In genomic region chr13:29849071-29849541, GRCh38 we compare ENCODE assay signal across 8 cellular contexts. TPM values are rescaled to one million over a fixed set of nuclear protein-coding genes. Genes with fewer than 3 reads are reported as not detected.
A peak's percentile ranks its signal among the peaks of the same experiment; 100 is the strongest.
DNase-seq lines count a peak whose midpoint lies in the region; ATAC-seq and TF ChIP-seq lines count a peak whose summit lies in the region.

No MANE protein-coding gene starts in this region.

- peak; percentile 38 for TF ChIP-seq POLR2A in right lobe of liver (IDR thresholded peaks at IDR 0.05)

- H3K27me3 Mint-ChIP-seq in stimulated activated naive CD8-positive, alpha-beta T cell treated with anti-CD3 and anti-CD28 coated beads, Interleukin-15, amount 100 ng/mL, for 72 hours: no peaks in the 10 kb centered on the region

- TF ChIP-seq CTCF in right lobe of liver (IDR thresholded peaks at IDR 0.05): no peak

- H3K4me1 Mint-ChIP-seq in stimulated activated naive CD8-positive, alpha-beta T cell treated with anti-CD3 and anti-CD28 coated beads, Interleukin-15, amount 100 ng/mL, for 72 hours: peaks cover 38% of the 10 kb centered on the region

- peak overlapping the region; percentile 75 to 83 (median 78) for H3K4me3 ChIP-seq in right lobe of liver

- H3K27ac ChIP-seq in right lobe of liver: peak overlapping the region; percentile 97 to 99 (median 98)

- H3K9me3 Mint-ChIP-seq in stimulated activated naive CD8-positive, alpha-beta T cell treated with anti-CD3 and anti-CD28 coated beads, Interleukin-15, amount 100 ng/mL, for 72 hours: no peaks in the 10 kb centered on the region

- DNase-seq in C1 segment of cervical spinal cord (lab: John Stamatoyannopoulos, UW): peak in 10 of 14 donors; percentile 21 to 76 (median 54)
- peak; percentile 2 for DNase-seq in HK-2 (ENCODE audit: unreplicated experiment)
- peak; percentile 67 for DNase-seq in cerebellar cortex (ENCODE audit: low spot score)
- no peak for DNase-seq in right lobe of liver
- DNase-seq in stimulated activated naive CD8-positive, alpha-beta T cell treated with anti-CD3 and anti-CD28 coated beads, Interleukin-15, amount 100 ng/mL, for 72 hours: peak; percentile 20 to 29
- DNase-seq in A172 (ENCODE audit: low spot score): no peak

- peak overlapping the region; percentile 96 to 99 for H3K27ac Mint-ChIP-seq in stimulated activated naive CD8-positive, alpha-beta T cell treated with anti-CD3 and anti-CD28 coated beads, Interleukin-15, amount 100 ng/mL, for 72 hours

- no peaks in the 10 kb centered on the region for H3K27me3 ChIP-seq in right lobe of liver

- WGBS in right lobe of liver (ENCODE audit: insufficient coverage, low coverage, low lambda C conversion rate, missing lambda C conversion rate): 0% methylated on average over 20 of the region's 20 CpGs

- H3K4me1 ChIP-seq in right lobe of liver: peaks cover 0 to 20% (median 9%) of the 10 kb centered on the region in 4 donors

- ATAC-seq in SK-N-SH treated with all-trans-retinoic acid at 6 μM for 48 hours (peak; percentile 5), right lobe of liver (peak in 3 of 4 donors; percentile 10 to 17 (median 16)), GM19452 (IDR thresholded peaks at IDR 0.05; ENCODE audit: unreplicated experiment) (no peak)
- ATAC-seq in stimulated activated naive CD8-positive, alpha-beta T cell treated with anti-CD3 and anti-CD28 coated beads, Interleukin-15, amount 100 ng/mL, for 72 hours: no peak

- intact Hi-C loops in right lobe of liver (cut with DNase I): loop anchor here in 1 of 2 donors (10.0 kb wide), 1 partner anchor 266 kb away; no protein-coding TSS in a partner anchor

- H3K9me3 ChIP-seq in right lobe of liver: no peaks in the 10 kb centered on the region

- H3K4me3 Mint-ChIP-seq in stimulated activated naive CD8-positive, alpha-beta T cell treated with anti-CD3 and anti-CD28 coated beads, Interleukin-15, amount 100 ng/mL, for 72 hours: peak overlapping the region; percentile 98

- H3K36me3 ChIP-seq in right lobe of liver: no peaks in the 10 kb centered on the region

TF ChIP-seq in SK-N-SH treated with all-trans-retinoic acid at 6 μM for 48 hours, 23 proteins besides CTCF, POLR2A, EP300 and RAD21:
- no peak for TF ChIP-seq ARNTL (CRISPR knock-in tag; IDR thresholded peaks at IDR 0.05; ENCODE audit: borderline replicate concordance, low read depth)
TF ChIP-seq in SK-N-SH treated with all-trans-retinoic acid at 6 μM for 48 hours: peak in this region for 0.

RNA-seq across cellular contexts. Expression of gene UBL3, which starts 1.3 kb away (rescaled TPM):
- 10 to 100 TPM; 15.7 to 28.6 (median 23.5) TPM for total RNA-seq in right lobe of liver
- total RNA-seq in A172 (2014; rRNA removed; shearing (Covaris generic)): 8.7 and 9.7 TPM in 2 replicates

Comparison
In these comparisons a context has a peak if more than half of its experiments do, and no peak if none do; other contexts are left out.
1. DNase-seq: peak in C1 segment of cervical spinal cord (10 of 14), HK-2 (single experiment), cerebellar cortex (single experiment) and stimulated activated naive CD8-positive, alpha-beta T cell treated with anti-CD3 and anti-CD28 coated beads, Interleukin-15, amount 100 ng/mL, for 72 hours (2 of 2); none in right lobe of liver (0 of 3) and A172 (single experiment).
2. ATAC-seq: peak in SK-N-SH treated with all-trans-retinoic acid at 6 μM for 48 hours (single experiment) and right lobe of liver (3 of 4); none in stimulated activated naive CD8-positive, alpha-beta T cell treated with anti-CD3 and anti-CD28 coated beads, Interleukin-15, amount 100 ng/mL, for 72 hours (single experiment) and GM19452 (single experiment).